Comparison of ENCODE assay signal across 17 cellular contexts in the genomic region with DNA sequence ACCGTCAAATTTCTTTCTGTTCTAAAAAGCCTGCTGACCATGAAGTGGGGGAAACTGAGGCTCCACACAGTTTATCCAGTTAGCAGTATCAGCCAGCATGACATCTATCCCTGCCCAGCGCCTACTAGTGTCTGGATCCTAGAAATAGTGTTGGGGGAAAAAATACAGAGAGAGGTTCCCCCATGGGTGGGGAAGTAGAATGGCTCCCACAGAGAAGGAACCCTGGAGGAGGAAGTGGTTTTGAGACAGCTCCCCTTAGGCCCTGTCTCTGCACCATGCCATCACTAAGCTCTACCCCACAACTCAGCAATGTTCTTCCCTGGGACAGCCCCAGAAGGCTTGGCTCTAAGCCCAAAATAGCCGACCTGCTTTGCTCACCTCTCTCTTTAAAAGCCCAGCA.
DNase-seq lines count a peak whose midpoint lies in the region; ATAC-seq, FAIRE-seq and TF ChIP-seq lines count a peak whose summit lies in the region.
"Had no signal": no experiment of that assay in that cellular context is flagged by ENCODE, and none has a peak within 500 bp of the region (broad histone marks: within the 10 kb centered on the region; RNA-seq: fewer than 3 reads in every experiment).

No MANE protein-coding gene starts in this region.

- no peak overlapping the region for H3K27ac ChIP-seq in HCT116 (ENCODE audit: low read depth, low read length)
- no peak overlapping the region for H3K27ac ChIP-seq in transverse colon
- H3K27ac ChIP-seq: sigmoid colon, testis had no signal

- H3K36me3 ChIP-seq in HCT116 (ENCODE audit: control insufficient read depth in 1 of 2, insufficient read depth in 2 of 2, low read length in 2 of 2): no peaks in the 10 kb centered on the region
- no peaks in the 10 kb centered on the region for H3K36me3 ChIP-seq in transverse colon
- H3K36me3 ChIP-seq: HAP-1, sigmoid colon had no signal

- no peak for ATAC-seq in HCT116
- ATAC-seq: activated naive CD4-positive, alpha-beta T cell treated with anti-CD3 and anti-CD28 coated beads, Interleukin-2, amount 50 U/mL, for 72 hours had no signal

- POLR2A ChIA-PET in HCT116 (lab: Charles Lee): no interaction called here

- intact Hi-C loops in HCT116 (cut with micrococcal nuclease) (loop anchor here (5.0 to 10.0 kb wide), 5 partner anchors 187 to 1734 kb away; no protein-coding TSS in a partner anchor), transverse colon (cut with DNase I; ENCODE audit: low total_unique reads) (no loop called here)

- no peaks in the 10 kb centered on the region for H3K9me3 ChIP-seq in HCT116 (ENCODE audit: control insufficient read depth in 1 of 2, insufficient read depth in 1 of 2, low read depth in 1 of 2, low read length in 2 of 2)
- no peaks in the 10 kb centered on the region for H3K9me3 ChIP-seq in transverse colon
- H3K9me3 ChIP-seq: HAP-1, sigmoid colon, testis had no signal

- no peaks in the 10 kb centered on the region for H3K79me2 ChIP-seq in HCT116 (ENCODE audit: insufficient read depth, low read length)

- no peaks in the 10 kb centered on the region for H3K9me2 ChIP-seq in HCT116 (ENCODE audit: insufficient read depth)

- TF ChIP-seq RAD21 in HCT116 (IDR thresholded peaks at IDR 0.05; ENCODE audit: low read depth): no peak

- H3K4me3 ChIP-seq in HCT116 (replicated peaks in 1 of 2; ENCODE audit: low read depth in 1 of 2, low read length in 2 of 2): no peak overlapping the region
- no peak overlapping the region for H3K4me3 ChIP-seq in transverse colon
- H3K4me3 ChIP-seq: HAP-1, sigmoid colon, testis had no signal

- no peak overlapping the region for H3K4me2 ChIP-seq in HCT116 (ENCODE audit: low read length)

- BruUV-seq in HCT116 (replicated peaks; lab: Mats Ljungman, UMichigan): no TSS peak

- H2AFZ ChIP-seq in HCT116 (ENCODE audit: low read depth, low read length, poor library complexity, severe bottlenecking): no peak overlapping the region

- no peaks in the 10 kb centered on the region for H3K27me3 ChIP-seq in HCT116 (ENCODE audit: insufficient read depth, low read length)
- H3K27me3 ChIP-seq in transverse colon: no peaks in the 10 kb centered on the region
- H3K27me3 ChIP-seq: sigmoid colon, testis had no signal

- TF ChIP-seq CTCF in HCT116 (IDR thresholded peaks at IDR 0.05 in 2 of 3, conservative IDR thresholded peaks at IDR 0.05 in 1 of 3; ENCODE audit: borderline replicate concordance in 1 of 3, insufficient read depth in 1 of 3, low read depth in 2 of 3, low read length in 2 of 3) (peak in 2 of 3 experiments; percentile 13 to 20; a peak in 2 of 6 replicates), GM10266 (IDR thresholded peaks at IDR 0.05; ENCODE audit: control insufficient read depth, insufficient read depth, low read depth, missing control alignments) (no peak), transverse colon (IDR thresholded peaks at IDR 0.05) (no peak)

- WGBS in transverse colon (ENCODE audit: low coverage in 1 of 2), 2 donors: 67% methylated on average over 3 of the region's 3 CpGs; no CpG with 5 or more reads in 1 of the 2 donors

- no peak for FAIRE-seq in RCC 7860 (lab: Jason Lieb, UNC)

- RAD21 ChIA-PET in HCT116 (lab: Charles Lee; ENCODE audit: low non-redundant PET in 1 of 2, low total read pairs in 2 of 2, uncharacterized antibody in 2 of 2, unreplicated experiment in 2 of 2): no interaction called here

- in situ Hi-C loops in transverse colon (cut with MboI; ENCODE audit: low pct_ligation_motif_present in 1 of 4, low pct_unique_long_range_greater_than_20kb in 1 of 4, low sequenced_read_pairs in 3 of 4): loop anchor here in 3 of 4 donors (10.0 to 25.0 kb wide), 3 partner anchors 1072 to 1474 kb away; no protein-coding TSS in a partner anchor

- TF ChIP-seq EP300 in transverse colon (IDR thresholded peaks at IDR 0.05; ENCODE audit: low read depth): no peak

- no peak for TF ChIP-seq POLR2A in HCT116 (IDR thresholded peaks at IDR 0.05; ENCODE audit: borderline replicate concordance, extremely low read depth, insufficient read depth, insufficient read length)
- no peak for TF ChIP-seq POLR2A in transverse colon (IDR thresholded peaks at IDR 0.05)

- no peak overlapping the region for H3K9ac ChIP-seq in HCT116 (ENCODE audit: low read length)

- CTCF ChIA-PET in HCT116 (lab: Charles Lee): no interaction called here

- H3K4me1 ChIP-seq in HCT116 (ENCODE audit: control insufficient read depth in 1 of 2, insufficient read depth in 2 of 2, low read length in 2 of 2): no peaks in the 10 kb centered on the region
- H3K4me1 ChIP-seq in transverse colon: no peaks in the 10 kb centered on the region
- H3K4me1 ChIP-seq: HAP-1, testis had no signal

- peak; percentile 40 for DNase-seq in GDM1 (lab: John Stamatoyannopoulos, UW)
- DNase-seq in HCT116 (ENCODE audit: low read depth, low spot score): no peak
- peak; percentile 19 to 24 for DNase-seq in NOMO-1 (lab: John Stamatoyannopoulos, UW; ENCODE audit: unreplicated experiment in 2 of 2)
- peak; percentile 4 for DNase-seq in astrocyte of the hippocampus (ENCODE audit: low read depth, low spot score)
- no peak for DNase-seq in RCC 7860 (ENCODE audit: low spot score)
- DNase-seq in glomerular visceral epithelial cell (ENCODE audit: extremely low spot score): no peak
- DNase-seq in GM10266 (ENCODE audit: extremely low spot score): no peak
- DNase-seq in transverse colon: no peak
- DNase-seq: activated CD4-positive, alpha-beta T cell treated with anti-CD3 and anti-CD28 coated beads, Interleukin-2, amount 10 ng/mL, durations not matched to agents 24 days and 14 days; activated T-cell treated with anti-CD3 and anti-CD28 coated beads for 4 hours; NCI-H187 treated with DMSO at 0.1 percent for 48 hours; NCI-H526; sigmoid colon; T-helper 2 cell; testis had no signal

- no peaks in the 10 kb centered on the region for H4K20me1 ChIP-seq in HCT116 (ENCODE audit: insufficient read depth)

TF ChIP-seq in HCT116, 20 proteins besides CTCF, POLR2A, EP300 and RAD21:
- no peak for TF ChIP-seq JUND (IDR thresholded peaks at IDR 0.05)
- no peak for TF ChIP-seq SIN3A (IDR thresholded peaks at IDR 0.05; ENCODE audit: low read depth)
- TF ChIP-seq MAX (IDR thresholded peaks at IDR 0.05): no peak
- TF ChIP-seq FOSL1 (IDR thresholded peaks at IDR 0.05; ENCODE audit: low read depth): no peak
- no peak for TF ChIP-seq SRF (IDR thresholded peaks at IDR 0.05; ENCODE audit: low read depth)
- TF ChIP-seq, protein P1, sequence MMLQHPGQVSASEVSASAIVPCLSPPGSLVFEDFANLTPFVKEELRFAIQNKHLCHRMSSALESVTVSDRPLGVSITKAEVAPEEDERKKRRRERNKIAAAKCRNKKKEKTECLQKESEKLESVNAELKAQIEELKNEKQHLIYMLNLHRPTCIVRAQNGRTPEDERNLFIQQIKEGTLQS (IDR thresholded peaks at IDR 0.05): no peak
- TF ChIP-seq ZNF274 (IDR thresholded peaks at IDR 0.05; ENCODE audit: low read depth, low read length): no peak
- TF ChIP-seq ZBTB33 (IDR thresholded peaks at IDR 0.05; ENCODE audit: extremely low read depth, insufficient replicate concordance, low read length): no peak
- no peak for TF ChIP-seq EGR1 (IDR thresholded peaks at IDR 0.05; ENCODE audit: low read depth)
- TF ChIP-seq SP1 (IDR thresholded peaks at IDR 0.05; ENCODE audit: low read depth): no peak
- TF ChIP-seq POLR2AphosphoS5 (IDR thresholded peaks at IDR 0.05; ENCODE audit: low read depth, low read length): no peak

Comparison
In these comparisons a context has a peak if more than half of its experiments do, and no peak if none do; other contexts are left out.
1. DNase-seq: peak in GDM1 (single experiment), NOMO-1 (2 of 2) and astrocyte of the hippocampus (single experiment); none in HCT116 (single experiment), RCC 7860 (single experiment), glomerular visceral epithelial cell (single experiment), GM10266 (single experiment) and transverse colon (single experiment).
2. CTCF ChIP-seq: peak in HCT116 (2 of 3); none in GM10266 (single experiment) and transverse colon (0 of 5).